ENCODE assay signal across 13 cellular contexts in genomic region chr2:165149439-165149838, GRCh38. TPM values are rescaled to one million over a fixed set of nuclear protein-coding genes. Genes with fewer than 3 reads are reported as not detected.
A peak's percentile ranks its signal among the peaks of the same experiment; 100 is the strongest.
DNase-seq lines count a peak whose midpoint lies in the region; ATAC-seq and TF ChIP-seq lines count a peak whose summit lies in the region.
"Had no signal": no experiment of that assay in that cellular context is flagged by ENCODE, and none has a peak within 500 bp of the region (broad histone marks: within the 10 kb centered on the region; RNA-seq: fewer than 3 reads in every experiment).

No MANE protein-coding gene starts in this region.

- no peak for TF ChIP-seq POLR2A in testis (IDR thresholded peaks at IDR 0.05)

- H3K9me3 ChIP-seq in testis: no peaks in the 10 kb centered on the region
- H3K9me3 ChIP-seq: BE2C had no signal

- DNase-seq in NCI-H510A treated with DMSO at 0.1 percent for 48 hours (lab: John Stamatoyannopoulos, UW): no peak
- no peak for DNase-seq in SK-N-DZ (ENCODE audit: low spot score)
- no peak for DNase-seq in NOMO-1 treated with dmso at 0.1 percent for 144 hours (lab: John Stamatoyannopoulos, UW; ENCODE audit: unreplicated experiment)
- DNase-seq in testis: no peak
- DNase-seq: activated T-cell treated with anti-CD3 and anti-CD28 coated beads, Interleukin-2, amount 50 U/mL, for 24 hours; BE2C; brain microvascular endothelial cell; NCI-H1436; right cardiac atrium had no signal

- no peak overlapping the region for H3K4me3 ChIP-seq in testis

- no peaks in the 10 kb centered on the region for H3K36me3 ChIP-seq in testis (ENCODE audit: low read depth, missing control alignments)
- H3K36me3 ChIP-seq: BE2C, brain microvascular endothelial cell had no signal

- TF ChIP-seq CTCF in testis (IDR thresholded peaks at IDR 0.05): no peak

- WGBS in testis, 2 donors: 95 to 98% methylated on average over 5 of the region's 5 CpGs

- no peaks in the 10 kb centered on the region for H3K27me3 ChIP-seq in testis
- H3K27me3 ChIP-seq: BE2C, brain microvascular endothelial cell had no signal

- peak; percentile 93 for ATAC-seq in GM18498 (IDR thresholded peaks at IDR 0.05; ENCODE audit: unreplicated experiment)
- peak; percentile 96 for ATAC-seq in GM19452 (IDR thresholded peaks at IDR 0.05; ENCODE audit: unreplicated experiment)
- peak; percentile 89 for ATAC-seq in HG02852 (IDR thresholded peaks at IDR 0.05; ENCODE audit: unreplicated experiment)
- ATAC-seq in HG03558 (IDR thresholded peaks at IDR 0.05; ENCODE audit: extremely low read depth, unreplicated experiment): peak; percentile 80
- ATAC-seq: right cardiac atrium had no signal

- H3K27ac ChIP-seq in testis: no peak overlapping the region
- H3K27ac ChIP-seq: brain microvascular endothelial cell had no signal

- H3K4me1 ChIP-seq in testis: no peaks in the 10 kb centered on the region
- H3K4me1 ChIP-seq: BE2C had no signal

- intact Hi-C loops in testis (cut with DNase I; ENCODE audit: low total_unique reads): no loop called here

RNA-seq across cellular contexts. Expression of gene SCN3A, which starts 54.4 kb away (rescaled TPM):
- 4.7 and 5.2 TPM in 2 replicates for polyA plus RNA-seq in SK-N-DZ (2014; cell fraction: cytosol; rRNA removed)
- polyA plus RNA-seq in SK-N-DZ (2014; cell fraction: nucleus; rRNA removed): 7.3 and 8.4 TPM in 2 replicates
- total RNA-seq in testis: 1 to 10 TPM; 3.7 to 6.9 TPM
- 6.3 TPM for polyA plus RNA-seq in testis (ENCODE audit: insufficient read depth, low read depth, low replicate concordance)
